ENCODE assay signal across 9 cellular contexts in the genomic region with DNA sequence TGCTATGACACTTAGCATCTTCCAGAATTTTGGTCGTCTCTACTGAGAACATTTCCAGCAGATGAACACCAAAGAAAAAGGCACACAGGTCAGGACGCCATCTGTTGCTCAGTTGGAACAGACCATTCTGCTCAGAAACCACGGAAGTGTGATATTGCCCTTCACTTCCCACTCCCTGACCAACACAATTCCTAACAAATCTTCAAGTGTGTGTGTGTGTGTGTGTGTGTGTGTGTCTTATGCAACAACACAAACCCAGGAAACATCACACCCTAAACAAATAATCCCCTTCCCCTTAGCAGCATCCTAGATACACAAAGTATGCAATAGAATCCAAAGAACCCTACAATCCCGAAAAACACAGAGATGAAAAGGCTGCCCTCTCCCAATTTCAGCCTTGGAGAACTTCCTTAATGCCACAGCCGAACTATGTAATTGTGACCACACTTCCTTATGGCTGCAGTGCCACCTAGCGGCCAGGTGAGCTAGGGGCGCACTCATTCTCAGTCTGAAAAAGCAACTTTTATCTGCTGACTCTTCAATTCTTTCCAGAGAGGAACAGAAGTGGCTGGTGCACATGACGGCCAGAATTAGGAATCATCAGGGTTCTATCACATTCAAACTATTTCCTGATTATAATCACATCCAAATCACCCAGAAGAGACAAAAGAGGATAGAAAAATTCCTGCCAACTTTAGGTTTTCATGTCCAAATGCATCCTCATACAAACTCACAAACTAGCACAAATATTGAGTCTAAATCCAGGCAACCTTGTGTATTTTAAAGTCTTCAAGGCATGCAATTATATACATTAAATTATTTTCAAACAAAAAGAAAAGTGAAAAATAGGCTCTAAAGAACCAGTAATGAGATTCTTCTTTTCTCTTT.
DNase-seq lines count a peak whose midpoint lies in the region; ATAC-seq and TF ChIP-seq lines count a peak whose summit lies in the region.
"Had no signal": no experiment of that assay in that cellular context is flagged by ENCODE, and none has a peak within 500 bp of the region (broad histone marks: within the 10 kb centered on the region; RNA-seq: fewer than 3 reads in every experiment).

No MANE protein-coding gene starts in this region.

- intact Hi-C loops in activated naive CD4-positive, alpha-beta T cell treated with anti-CD3 and anti-CD28 coated beads for 36 hours (cut with micrococcal nuclease), result loop anchor here (1.0 to 10.0 kb wide), 6 partner anchors 165 to 1522 kb away; no protein-coding TSS in a partner anchor
- intact Hi-C loops in psoas muscle (cut with DNase I), result loop anchor here (5.0 to 10.0 kb wide), 7 partner anchors 172 to 1282 kb away; no protein-coding TSS in a partner anchor

- DNase-seq in GM03348 (ENCODE audit: low spot score) (peak; percentile 79), SJCRH30 (peak; percentile 51 to 79), glutamatergic neuron (peak; percentile 85), psoas muscle (peak; percentile 75 to 87)
- DNase-seq in activated naive CD4-positive, alpha-beta T cell treated with anti-CD3 and anti-CD28 coated beads for 36 hours, result peak; percentile 82

- H3K36me3 ChIP-seq in SJCRH30, result no peaks in the 10 kb centered on the region
- H3K36me3 ChIP-seq in psoas muscle (ENCODE audit: insufficient read depth in 1 of 2, low read depth in 1 of 2), result no peaks in the 10 kb centered on the region

- no peaks in the 10 kb centered on the region for H3K4me1 ChIP-seq in SJCRH30
- H3K4me1 ChIP-seq in psoas muscle, result peaks cover 9% of the 10 kb centered on the region

- ATAC-seq in GM21786 (IDR thresholded peaks at IDR 0.05; ENCODE audit: unreplicated experiment) (peak; percentile 85), psoas muscle (peak; percentile 79 to 89 (median 86)), HG03039 (IDR thresholded peaks at IDR 0.05; ENCODE audit: unreplicated experiment) (no peak)

- peaks cover 9% of the 10 kb centered on the region for H3K27me3 Mint-ChIP-seq in activated naive CD4-positive, alpha-beta T cell treated with anti-CD3 and anti-CD28 coated beads for 36 hours (ENCODE audit: low read depth)
- peaks cover 1% of the 10 kb centered on the region for H3K27me3 Mint-ChIP-seq in glutamatergic neuron (ENCODE audit: unreplicated experiment)

- no peaks in the 10 kb centered on the region for H3K9me3 ChIP-seq in SJCRH30 (replicated peaks)
- H3K9me3 ChIP-seq in psoas muscle, result no peaks in the 10 kb centered on the region

- H3K36me3 Mint-ChIP-seq in activated naive CD4-positive, alpha-beta T cell treated with anti-CD3 and anti-CD28 coated beads for 36 hours (ENCODE audit: low read depth), result no peaks in the 10 kb centered on the region
- no peaks in the 10 kb centered on the region for H3K36me3 Mint-ChIP-seq in glutamatergic neuron (ENCODE audit: unreplicated experiment)

- H3K4me3 Mint-ChIP-seq in activated naive CD4-positive, alpha-beta T cell treated with anti-CD3 and anti-CD28 coated beads for 36 hours, result no peak overlapping the region
- no peak overlapping the region for H3K4me3 Mint-ChIP-seq in glutamatergic neuron (ENCODE audit: unreplicated experiment)

- H3K4me1 Mint-ChIP-seq in activated naive CD4-positive, alpha-beta T cell treated with anti-CD3 and anti-CD28 coated beads for 36 hours (ENCODE audit: low read depth), result peaks cover 3% of the 10 kb centered on the region
- H3K4me1 Mint-ChIP-seq in glutamatergic neuron (ENCODE audit: low read depth, unreplicated experiment), result peaks cover 7% of the 10 kb centered on the region

- H3K4me3 ChIP-seq in SJCRH30 (no peak overlapping the region), psoas muscle (no peak overlapping the region)
- H3K4me3 ChIP-seq: skin epidermis had no signal

- H3K27me3 ChIP-seq in SJCRH30 (no peaks in the 10 kb centered on the region), psoas muscle (ENCODE audit: insufficient read depth in 3 of 3, low read length in 2 of 3) (no peaks in the 10 kb centered on the region)

- TF ChIP-seq CTCF in LNCAP (IDR thresholded peaks at IDR 0.05) (peak; percentile 94), glutamatergic neuron (IDR thresholded peaks at IDR 0.05; ENCODE audit: partially characterized antibody, unreplicated experiment) (peak; percentile 97), psoas muscle (IDR thresholded peaks at IDR 0.05) (peak; percentile 92)

- no peaks in the 10 kb centered on the region for H3K9me3 Mint-ChIP-seq in activated naive CD4-positive, alpha-beta T cell treated with anti-CD3 and anti-CD28 coated beads for 36 hours
- H3K9me3 Mint-ChIP-seq in glutamatergic neuron (ENCODE audit: unreplicated experiment), result no peaks in the 10 kb centered on the region

- H3K27ac Mint-ChIP-seq in activated naive CD4-positive, alpha-beta T cell treated with anti-CD3 and anti-CD28 coated beads for 36 hours, result no peak overlapping the region
- H3K27ac Mint-ChIP-seq in glutamatergic neuron (ENCODE audit: unreplicated experiment), result peak overlapping the region; percentile 36

- 5 to 9% (median 8%) methylated on average over 8 of the region's 8 CpGs for WGBS in psoas muscle, 3 donors

- CTCF ChIA-PET in activated naive CD4-positive, alpha-beta T cell treated with anti-CD3 and anti-CD28 coated beads for 36 hours (lab: Charles Lee), result interaction anchor here (0.6 to 2.4 kb wide), 14 partner anchors 17 to 1522 kb away, joined by 3 to 7 read pairs (median 4); no protein-coding TSS in a partner anchor

- H3K27ac ChIP-seq in SJCRH30 (no peak overlapping the region), psoas muscle (no peak overlapping the region)
- H3K27ac ChIP-seq: skin epidermis had no signal
